ENCODE assay signal across 39 cellular contexts in genomic region chr7:47830015-47830414, GRCh38.
"Had no signal": no experiment of that assay in that cellular context is flagged by ENCODE, and none has a peak within 500 bp of the region (broad histone marks: within the 10 kb centered on the region; RNA-seq: fewer than 3 reads in every experiment).

No MANE protein-coding gene starts in this region.

- FAIRE-seq: bronchial epithelial cell, RCC 7860 had no signal

- DNase-seq: activated CD4-positive, alpha-beta memory T cell treated with anti-CD3 and anti-CD28 coated beads, Interleukin-2, amount 10 ng/mL, durations not matched to agents 7 days and 5 days; activated CD4-positive, alpha-beta T cell treated with anti-CD3 and anti-CD28 coated beads for 1 hour; activated CD4-positive, alpha-beta T cell treated with anti-CD3 and anti-CD28 coated beads for 48 hours; activated CD4-positive, CD25-positive, alpha-beta regulatory T cell; activated CD8-positive, alpha-beta memory T cell treated with anti-CD3 and anti-CD28 coated beads for 24 hours; activated CD8-positive, alpha-beta memory T cell treated with anti-CD3 and anti-CD28 coated beads, Interleukin-2, amount 10 ng/mL, durations not matched to agents 7 days and 5 days; activated CD8-positive, alpha-beta memory T cell treated with anti-CD3 and anti-CD28 coated beads, Interleukin-2, amount 50 U/mL, for 48 hours; activated effector memory CD4-positive, alpha-beta T cell treated with Interleukin-2 at 50 U/mL for 16 hours; activated naive CD4-positive, alpha-beta T cell treated with anti-CD3 and anti-CD28 coated beads, Interleukin-2, amount 10 ng/mL, durations not matched to agents 7 days and 5 days; activated naive CD8-positive, alpha-beta T cell treated with anti-CD3 and anti-CD28 coated beads, Interleukin-2, amount 50 U/mL, for 24 hours; activated T-cell treated with anti-CD3 and anti-CD28 coated beads, Interleukin-2, amount 50 U/mL, for 48 hours; anterior cingulate cortex; Karpas-422; KBM-7; MG63; NCI-H1048; NCI-H1105 treated with DMSO at 0.1 percent for 48 hours; NCI-H1436; NCI-H1694; NCI-H1930; NCI-H2081 treated with DMSO at 0.1 percent for 48 hours; NCI-H226; NCI-H446 treated with DMSO at 0.1 percent for 48 hours; NCI-H524; NCI-H69; NCI-H82; NK-92 treated with Interleukin-12 subunit alpha and Interleukin-12 subunit beta, amount 100 ng/mL, for 24 hours; PC-3; SW 1271; T-helper 1 cell; T-helper 2 cell; T-helper 9 cell; WERI-Rb-1 had no signal

- ATAC-seq: activated CD8-positive, alpha-beta memory T cell treated with anti-CD3 and anti-CD28 coated beads, Interleukin-2, amount 10 ng/mL, durations not matched to agents 7 days and 5 days; activated naive CD8-positive, alpha-beta T cell treated with anti-CD3 and anti-CD28 coated beads, Interleukin-2, amount 50 U/mL, for 24 hours; Right ventricle myocardium inferior had no signal

- H3K27ac ChIP-seq: RWPE1, WERI-Rb-1 had no signal

- H3K27ac Mint-ChIP-seq: activated CD4-positive, alpha-beta memory T cell treated with anti-CD3 and anti-CD28 coated beads, Interleukin-2, amount 10 ng/mL, durations not matched to agents 7 days and 5 days; activated CD8-positive, alpha-beta memory T cell treated with anti-CD3 and anti-CD28 coated beads, Interleukin-2, amount 10 ng/mL, durations not matched to agents 7 days and 5 days; activated naive CD4-positive, alpha-beta T cell treated with anti-CD3 and anti-CD28 coated beads, Interleukin-2, amount 10 ng/mL, durations not matched to agents 7 days and 5 days; activated naive CD8-positive, alpha-beta T cell; activated naive CD8-positive, alpha-beta T cell treated with anti-CD3 and anti-CD28 coated beads, Interleukin-2, amount 50 U/mL, for 24 hours; brain had no signal

- H3K27me3 Mint-ChIP-seq: activated naive CD4-positive, alpha-beta T cell treated with anti-CD3 and anti-CD28 coated beads, Interleukin-2, amount 10 ng/mL, durations not matched to agents 7 days and 5 days; activated naive CD8-positive, alpha-beta T cell treated with anti-CD3 and anti-CD28 coated beads, Interleukin-2, amount 50 U/mL, for 24 hours; brain had no signal

- H3K4me3 Mint-ChIP-seq: activated CD4-positive, alpha-beta memory T cell treated with anti-CD3 and anti-CD28 coated beads, Interleukin-2, amount 10 ng/mL, durations not matched to agents 7 days and 5 days; activated CD8-positive, alpha-beta memory T cell treated with anti-CD3 and anti-CD28 coated beads, Interleukin-2, amount 10 ng/mL, durations not matched to agents 7 days and 5 days; activated naive CD4-positive, alpha-beta T cell treated with anti-CD3 and anti-CD28 coated beads, Interleukin-2, amount 10 ng/mL, durations not matched to agents 7 days and 5 days; activated naive CD8-positive, alpha-beta T cell; activated naive CD8-positive, alpha-beta T cell treated with anti-CD3 and anti-CD28 coated beads, Interleukin-2, amount 50 U/mL, for 24 hours; brain had no signal

- H3K9me3 ChIP-seq: MG63 had no signal

- H3K27me3 ChIP-seq: MG63 had no signal

- H3K4me3 ChIP-seq: MG63 had no signal

- H3K4me1 Mint-ChIP-seq: activated CD4-positive, alpha-beta memory T cell treated with anti-CD3 and anti-CD28 coated beads, Interleukin-2, amount 10 ng/mL, durations not matched to agents 7 days and 5 days; activated naive CD4-positive, alpha-beta T cell treated with anti-CD3 and anti-CD28 coated beads, Interleukin-2, amount 10 ng/mL, durations not matched to agents 7 days and 5 days had no signal

- H3K36me3 ChIP-seq: MG63, WERI-Rb-1 had no signal

- H3K9me3 Mint-ChIP-seq: activated CD4-positive, alpha-beta memory T cell treated with anti-CD3 and anti-CD28 coated beads, Interleukin-2, amount 10 ng/mL, durations not matched to agents 7 days and 5 days; activated naive CD4-positive, alpha-beta T cell treated with anti-CD3 and anti-CD28 coated beads, Interleukin-2, amount 10 ng/mL, durations not matched to agents 7 days and 5 days; activated naive CD8-positive, alpha-beta T cell treated with anti-CD3 and anti-CD28 coated beads, Interleukin-2, amount 50 U/mL, for 24 hours had no signal

- H3K36me3 Mint-ChIP-seq: activated CD8-positive, alpha-beta memory T cell treated with anti-CD3 and anti-CD28 coated beads, Interleukin-2, amount 10 ng/mL, durations not matched to agents 7 days and 5 days; activated naive CD4-positive, alpha-beta T cell treated with anti-CD3 and anti-CD28 coated beads, Interleukin-2, amount 10 ng/mL, durations not matched to agents 7 days and 5 days; activated naive CD8-positive, alpha-beta T cell; brain had no signal
